In the genomic region with DNA sequence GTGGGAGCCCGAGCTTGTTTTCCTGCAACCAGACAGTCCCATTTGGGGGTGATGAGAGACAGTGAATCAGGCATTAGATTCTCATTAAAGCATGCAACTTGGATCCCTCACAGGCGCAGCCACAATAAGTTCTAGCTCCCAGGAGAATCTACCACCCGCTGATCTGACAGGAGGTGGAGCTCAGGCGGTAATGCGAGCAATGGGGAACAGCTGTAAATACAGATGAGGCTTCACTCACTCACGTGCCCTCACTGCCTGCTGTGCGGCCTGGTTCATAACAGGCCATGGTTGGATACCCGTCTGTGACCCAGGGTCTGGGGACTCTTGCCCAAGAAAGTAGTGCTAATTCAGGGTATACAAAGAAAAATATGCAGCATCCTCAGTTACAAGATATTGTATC, we compare ENCODE assay signal across 19 cellular contexts.
A peak's percentile ranks its signal among the peaks of the same experiment; 100 is the strongest.
DNase-seq lines count a peak whose midpoint lies in the region; ATAC-seq and TF ChIP-seq lines count a peak whose summit lies in the region.
"Had no signal": no experiment of that assay in that cellular context is flagged by ENCODE, and none has a peak within 500 bp of the region (broad histone marks: within the 10 kb centered on the region; RNA-seq: fewer than 3 reads in every experiment).

No MANE protein-coding gene starts in this region.

- no peak overlapping the region for H3K9ac ChIP-seq in endodermal cell (ENCODE audit: extremely low read depth, low read length, poor library complexity, severe bottlenecking)

- H3K27me3 Mint-ChIP-seq in endodermal cell (ENCODE audit: insufficient read depth) (no peaks in the 10 kb centered on the region), nephron progenitor cell (ENCODE audit: low read depth, poor library complexity) (peaks cover 5% of the 10 kb centered on the region)

- WGBS in endodermal cell (ENCODE audit: insufficient coverage in 1 of 2, insufficient read length in 1 of 2), 2 experiments: 74 to 90% methylated on average over 2 to 8 of the region's 8 CpGs

- ATAC-seq in GM19324 (IDR thresholded peaks at IDR 0.05; ENCODE audit: low FRiP score, unreplicated experiment): no peak
- ATAC-seq: HepG2, PC-3 had no signal

- no peak overlapping the region for H3K4me3 ChIP-seq in endodermal cell (ENCODE audit: low read length)

- no peak overlapping the region for H3K27ac Mint-ChIP-seq in endodermal cell
- no peak overlapping the region for H3K27ac Mint-ChIP-seq in nephron progenitor cell
- H3K27ac Mint-ChIP-seq: HFFc6 had no signal

- no peaks in the 10 kb centered on the region for H3K9me3 Mint-ChIP-seq in endodermal cell
- H3K9me3 Mint-ChIP-seq in nephron progenitor cell: peaks cover 4% of the 10 kb centered on the region
- H3K9me3 Mint-ChIP-seq: HFFc6 had no signal

- no peak overlapping the region for H3K27ac ChIP-seq in endodermal cell (ENCODE audit: low read depth, low read length)

- H3K4me1 Mint-ChIP-seq in endodermal cell: peaks cover 8% of the 10 kb centered on the region
- peaks cover 35% of the 10 kb centered on the region for H3K4me1 Mint-ChIP-seq in nephron progenitor cell

- no peaks in the 10 kb centered on the region for H3K36me3 ChIP-seq in endodermal cell (ENCODE audit: control insufficient read depth, insufficient read depth, low read length)

- no peaks in the 10 kb centered on the region for H3K9me3 ChIP-seq in endodermal cell (ENCODE audit: control insufficient read depth, low read length)

- TF ChIP-seq CTCF in endodermal cell (conservative IDR thresholded peaks at IDR 0.05) (no peak), nephron progenitor cell (IDR thresholded peaks at IDR 0.05) (no peak)

- DNase-seq in D341Med (ENCODE audit: low spot score) (peak; percentile 35), NCI-H2171 treated with DMSO at 0.1 percent for 48 hours (lab: John Stamatoyannopoulos, UW) (peak; percentile 93), endodermal cell (peak; percentile 74), nephron progenitor cell (peak; percentile 14), RKO (ENCODE audit: low spot score) (no peak), HUDEP-2 (lab: John Stamatoyannopoulos, UW; ENCODE audit: unreplicated experiment in 76 of 76) (no peak)
- DNase-seq: C1 segment of cervical spinal cord, GF-D8, GOT3, HFFc6, KG1, NCI-H1048, NCI-H1436 treated with DMSO at 0.1 percent for 48 hours, NCI-H2081, NCI-H345, NCI-H526 treated with DMSO at 0.1 percent for 48 hours, PC-3 had no signal

- no peaks in the 10 kb centered on the region for H3K27me3 ChIP-seq in endodermal cell (ENCODE audit: control insufficient read depth, insufficient read depth, low read length, poor library complexity, severe bottlenecking)

- H3K4me3 Mint-ChIP-seq in endodermal cell (no peak overlapping the region), nephron progenitor cell (no peak overlapping the region)
- H3K4me3 Mint-ChIP-seq: HFFc6 had no signal

- H3K36me3 Mint-ChIP-seq in endodermal cell (ENCODE audit: low read depth): no peaks in the 10 kb centered on the region
- H3K36me3 Mint-ChIP-seq in nephron progenitor cell (ENCODE audit: low read depth): no peaks in the 10 kb centered on the region

- no peaks in the 10 kb centered on the region for H3K4me1 ChIP-seq in endodermal cell (ENCODE audit: control insufficient read depth, insufficient read depth, low read length)

Comparison
In these comparisons a context has a peak if more than half of its experiments do, and no peak if none do; other contexts are left out.
1. DNase-seq: peak in D341Med (single experiment), NCI-H2171 treated with DMSO at 0.1 percent for 48 hours (single experiment), endodermal cell (single experiment) and nephron progenitor cell (single experiment); none in RKO (single experiment) and HUDEP-2 (0 of 76).